Comparison of ENCODE assay signal across 20 cellular contexts in genomic region chr6:156961282-156961892, GRCh38.
DNase-seq lines count a peak whose midpoint lies in the region; ATAC-seq, FAIRE-seq and TF ChIP-seq lines count a peak whose summit lies in the region.
"Had no signal": no experiment of that assay in that cellular context is flagged by ENCODE, and none has a peak within 500 bp of the region (broad histone marks: within the 10 kb centered on the region; RNA-seq: fewer than 3 reads in every experiment).

No MANE protein-coding gene starts in this region.

- H3K4me3 Mint-ChIP-seq in T-helper 17 cell: no peak overlapping the region
- H3K4me3 Mint-ChIP-seq: CD4-positive, alpha-beta memory T cell had no signal

- POLR2A ChIA-PET in HepG2 (lab: Yijun Ruan, JAX): no interaction called here
- POLR2A ChIA-PET in H1 (lab: Charles Lee; ENCODE audit: partially characterized antibody): interaction anchor here (0.7 kb wide), 1 partner anchor 27 kb away, joined by 4 read pairs; no protein-coding TSS in a partner anchor

- WGBS in HepG2 (ENCODE audit: low lambda C conversion rate): 97% methylated on average over 17 of the region's 17 CpGs
- WGBS in right lobe of liver (ENCODE audit: insufficient coverage, low coverage, low lambda C conversion rate, missing lambda C conversion rate): 86% methylated on average over 10 of the region's 17 CpGs
- 94% methylated on average over 17 of the region's 17 CpGs; no CpG with 5 or more reads in 1 of the 2 experiments for WGBS in H1 (ENCODE audit: extremely low coverage in 1 of 2, insufficient coverage in 1 of 2, insufficient read length in 1 of 2, insufficient replicate concordance in 2 of 2, low coverage in 1 of 2, low lambda C conversion rate in 2 of 2, missing lambda C conversion rate in 1 of 2), 2 experiments
- WGBS in trophoblast cell (ENCODE audit: extremely low coverage, insufficient coverage, insufficient read length): no CpG with 5 or more reads among the region's 17 CpGs

- H2BK12ac ChIP-seq in H1 (ENCODE audit: low read depth, low read length): no peak overlapping the region
- H2BK12ac ChIP-seq in trophoblast cell (ENCODE audit: low read length): no peak overlapping the region

- H3K4me1 Mint-ChIP-seq in T-helper 17 cell: peaks cover 40% of the 10 kb centered on the region

- no peaks in the 10 kb centered on the region for H3K23me2 ChIP-seq in H1 (ENCODE audit: low read depth, low read length)

- intact Hi-C loops in HepG2 (cut with micrococcal nuclease; ENCODE audit: unreplicated experiment): no loop called here
- intact Hi-C loops in right lobe of liver (cut with DNase I): no loop called here

- H3K18ac ChIP-seq in H1 (ENCODE audit: extremely low read depth, low read length) (no peak overlapping the region; the same call in 1 of the 2 replicates), trophoblast cell (ENCODE audit: low read length) (no peak overlapping the region)

- H4K8ac ChIP-seq in H1 (ENCODE audit: extremely low read depth, insufficient read depth, low read length): no peak overlapping the region
- H4K8ac ChIP-seq in trophoblast cell (ENCODE audit: low read depth, low read length): no peak overlapping the region

- no peak overlapping the region for H2BK20ac ChIP-seq in H1 (ENCODE audit: low read length)

- no peak overlapping the region for H3K56ac ChIP-seq in H1 (replicated peaks; ENCODE audit: insufficient read length, low read depth, low read length)

- no peak overlapping the region for H3K14ac ChIP-seq in H1 (ENCODE audit: insufficient read length)
- H3K14ac ChIP-seq in trophoblast cell (ENCODE audit: low read length): no peak overlapping the region

- H3K4me3 ChIP-seq in HepG2 (replicated peaks in 1 of 3; ENCODE audit: insufficient read depth in 1 of 3, low read depth in 2 of 3, low read length in 3 of 3): no peak overlapping the region
- H3K4me3 ChIP-seq in right lobe of liver: no peak overlapping the region
- no peak overlapping the region for H3K4me3 ChIP-seq in H1 (ENCODE audit: extremely low read depth in 1 of 4, insufficient read depth in 2 of 4, low read depth in 3 of 4, low read length in 4 of 4)
- no peak overlapping the region for H3K4me3 ChIP-seq in trophoblast cell (ENCODE audit: low read depth, low read length)
- H3K4me3 ChIP-seq: A549 had no signal

- TF ChIP-seq POLR2A in HepG2 (IDR thresholded peaks at IDR 0.05; ENCODE audit: insufficient read depth in 1 of 2, low read depth in 2 of 2, low read length in 2 of 2): no peak
- no peak for TF ChIP-seq POLR2A in right lobe of liver (IDR thresholded peaks at IDR 0.05)
- TF ChIP-seq POLR2A in H1 (IDR thresholded peaks at IDR 0.05; ENCODE audit: control extremely low read depth in 1 of 2, low read depth in 2 of 2, low read length in 2 of 2): no peak

- H3K36me3 ChIP-seq in HepG2 (replicated peaks in 1 of 2; ENCODE audit: control insufficient read depth in 1 of 2, insufficient read depth in 2 of 2, low read length in 2 of 2) (peaks cover 0 to 2% of the 10 kb centered on the region in 2 experiments; a peak in 3 of 5 replicates), right lobe of liver (no peaks in the 10 kb centered on the region), H1 (ENCODE audit: control insufficient read depth in 2 of 4, insufficient read depth in 4 of 4, low read length in 3 of 4) (no peaks in the 10 kb centered on the region), trophoblast cell (ENCODE audit: control insufficient read depth in 1 of 2, insufficient read depth in 2 of 2, low read length in 2 of 2) (no peaks in the 10 kb centered on the region)

- no peak overlapping the region for H2BK15ac ChIP-seq in H1 (ENCODE audit: low read length)

- H3K27ac ChIP-seq in HepG2 (ENCODE audit: extremely low read length, insufficient read depth, low read length) (no peak overlapping the region), right lobe of liver (no peak overlapping the region), H1 (ENCODE audit: low read depth, low read length) (no peak overlapping the region), trophoblast cell (ENCODE audit: low read depth, low read length) (no peak overlapping the region)
- H3K27ac ChIP-seq: A549 had no signal

- H3K27ac Mint-ChIP-seq in T-helper 17 cell: no peak overlapping the region

- TF ChIP-seq EP300 in HepG2 (IDR thresholded peaks at IDR 0.05; ENCODE audit: low read depth in 2 of 2, low read length in 2 of 2) (no peak), HepG2 (CRISPR knock-in tag; IDR thresholded peaks at IDR 0.05; ENCODE audit: borderline replicate concordance) (no peak), H1 (IDR thresholded peaks at IDR 0.05; ENCODE audit: borderline replicate concordance in 1 of 2, low read depth in 2 of 2, low read length in 2 of 2) (no peak)

- peaks cover 39% of the 10 kb centered on the region for H3K79me2 ChIP-seq in HepG2 (ENCODE audit: insufficient read depth, low read length)
- peaks cover 3 to 89% of the 10 kb centered on the region in 2 experiments; a peak in 3 of 4 replicates for H3K79me2 ChIP-seq in H1 (ENCODE audit: control insufficient read depth in 1 of 2, insufficient read depth in 2 of 2, low read length in 2 of 2)
- peaks cover 5% of the 10 kb centered on the region for H3K79me2 ChIP-seq in trophoblast cell (ENCODE audit: control insufficient read depth, insufficient read depth, low read length, poor library complexity)

- H3K23ac ChIP-seq in H1 (ENCODE audit: insufficient read length) (no peak overlapping the region), trophoblast cell (ENCODE audit: low read length) (peak overlapping the region; percentile 17)

- H4K20me1 ChIP-seq in HepG2 (ENCODE audit: insufficient read depth, low read length) (peaks cover 5% of the 10 kb centered on the region; the same call in 1 of the 2 replicates), H1 (replicated peaks in 1 of 2; ENCODE audit: control insufficient read depth in 1 of 2, insufficient read depth in 2 of 2, low read length in 2 of 2) (no peaks in the 10 kb centered on the region)

- TF ChIP-seq RAD21 in HepG2 (CRISPR knock-in tag; IDR thresholded peaks at IDR 0.05): no peak
- no peak for TF ChIP-seq RAD21 in H1 (IDR thresholded peaks at IDR 0.05 in 1 of 2, conservative IDR thresholded peaks at IDR 0.05 in 1 of 2; ENCODE audit: low read depth in 2 of 2, low read length in 2 of 2)

- H4K12ac ChIP-seq in trophoblast cell (ENCODE audit: low read depth, low read length): no peak overlapping the region

- in situ Hi-C loops in HepG2 (cut with HindIII; ENCODE audit: extremely low pct_ligation_motif_present, low pct_unique_long_range_greater_than_20kb) (no loop called here), ACHN (cut with HindIII; ENCODE audit: low pct_ligation_motif_present, low pct_unique_long_range_greater_than_20kb, low sequenced_read_pairs) (no loop called here)

- H3K36me3 Mint-ChIP-seq in T-helper 17 cell (ENCODE audit: low read depth): no peaks in the 10 kb centered on the region

- H3K9ac ChIP-seq in HepG2 (ENCODE audit: insufficient read depth, low read depth, low read length): no peak overlapping the region
- H3K9ac ChIP-seq in H1 (replicated peaks in 1 of 4; ENCODE audit: extremely low read depth in 1 of 4, low read depth in 3 of 4, low read length in 3 of 4): no peak overlapping the region
- no peak overlapping the region for H3K9ac ChIP-seq in trophoblast cell (ENCODE audit: low read length)

- BruUV-seq in HepG2 (replicated peaks; lab: Mats Ljungman, UMichigan): no TSS peak

- no peak overlapping the region for H3K4me2 ChIP-seq in HepG2 (ENCODE audit: low read depth, low read length)
- H3K4me2 ChIP-seq in H1 (ENCODE audit: insufficient read depth in 1 of 2, low read depth in 2 of 2, low read length in 2 of 2): no peak overlapping the region
- no peak overlapping the region for H3K4me2 ChIP-seq in trophoblast cell (ENCODE audit: low read length)
- H3K4me2 ChIP-seq: A549 had no signal

- H2BK5ac ChIP-seq in H1 (ENCODE audit: low read depth, low read length): no peak overlapping the region
- no peak overlapping the region for H2BK5ac ChIP-seq in trophoblast cell (ENCODE audit: low read depth, low read length, poor library complexity)

- H3K9me3 ChIP-seq in HepG2 (ENCODE audit: low read length) (no peaks in the 10 kb centered on the region), right lobe of liver (no peaks in the 10 kb centered on the region), H1 (ENCODE audit: insufficient read depth in 2 of 2, low read depth in 1 of 2, low read length in 1 of 2) (no peaks in the 10 kb centered on the region), trophoblast cell (ENCODE audit: insufficient read depth, low read depth, low read length) (no peaks in the 10 kb centered on the region), T-helper 17 cell (ENCODE audit: control insufficient read depth, low read length, poor library complexity, severe bottlenecking) (no peaks in the 10 kb centered on the region)
- H3K9me3 ChIP-seq: A549, Caco-2 had no signal

- ATAC-seq in HepG2 (peak; percentile 31; the same call in 1 of the 3 replicates), right lobe of liver (no peak), T-helper 17 cell (no peak)
- ATAC-seq: A549 had no signal

- no peak for FAIRE-seq in HepG2 (lab: Jason Lieb, UNC)
- no peak for FAIRE-seq in H1 (lab: Jason Lieb, UNC)
- FAIRE-seq: A549, G401.6, GM19239 had no signal

- H3K4ac ChIP-seq in H1 (replicated peaks; ENCODE audit: insufficient read length, low read depth, low read length) (peak overlapping the region; percentile 21), trophoblast cell (ENCODE audit: low read depth, low read length) (peak overlapping the region; percentile 2)

- H3K4me1 ChIP-seq in HepG2 (ENCODE audit: insufficient read depth, low read length) (peaks cover 18% of the 10 kb centered on the region), right lobe of liver (peaks cover 0 to 35% (median 9%) of the 10 kb centered on the region in 4 donors), H1 (replicated peaks in 1 of 4; ENCODE audit: control insufficient read depth in 3 of 4, insufficient read depth in 4 of 4, low read length in 3 of 4) (peaks cover 2 to 11% (median 7%) of the 10 kb centered on the region in 4 experiments), trophoblast cell (ENCODE audit: control insufficient read depth in 1 of 2, insufficient read depth in 2 of 2, low read length in 2 of 2) (no peaks in the 10 kb centered on the region)
- H3K4me1 ChIP-seq: Caco-2 had no signal

- H4K91ac ChIP-seq in H1 (replicated peaks; ENCODE audit: insufficient read length, low read length): no peak overlapping the region
- no peak overlapping the region for H4K91ac ChIP-seq in trophoblast cell (ENCODE audit: low read depth, low read length)

- no peak overlapping the region for H2AK5ac ChIP-seq in H1 (ENCODE audit: low read depth, low read length)
- no peak overlapping the region for H2AK5ac ChIP-seq in trophoblast cell (ENCODE audit: low read length)

- peaks cover 14% of the 10 kb centered on the region; the same call in 1 of the 2 replicates for H3K79me1 ChIP-seq in H1 (ENCODE audit: low read depth, low read length)
- no peaks in the 10 kb centered on the region for H3K79me1 ChIP-seq in trophoblast cell (ENCODE audit: low read length)

- H2AFZ ChIP-seq in HepG2 (ENCODE audit: low read length): no peak overlapping the region
- H2AFZ ChIP-seq in H1 (ENCODE audit: low read length): no peak overlapping the region
- no peak overlapping the region for H2AFZ ChIP-seq in trophoblast cell (ENCODE audit: insufficient read depth, low read length, poor library complexity)

- no peak overlapping the region for H4K5ac ChIP-seq in H1 (ENCODE audit: insufficient read length, low read depth, low read length)

- no peaks in the 10 kb centered on the region for H3K27me3 ChIP-seq in HepG2 (ENCODE audit: control insufficient read depth in 1 of 2, insufficient read depth in 2 of 2, low read length in 2 of 2)
- no peaks in the 10 kb centered on the region for H3K27me3 ChIP-seq in right lobe of liver
- no peaks in the 10 kb centered on the region for H3K27me3 ChIP-seq in H1 (replicated peaks in 1 of 4; ENCODE audit: control insufficient read depth in 3 of 4, extremely low read depth in 1 of 4, insufficient read depth in 3 of 4, low read length in 3 of 4)
- no peaks in the 10 kb centered on the region for H3K27me3 ChIP-seq in trophoblast cell (ENCODE audit: insufficient read depth, low read length)

- CTCF ChIA-PET in HepG2 (lab: Yijun Ruan, JAX; ENCODE audit: low intra/inter-chr PET ratio, low total read pairs) (no interaction called here), H1 (lab: Charles Lee; ENCODE audit: partially characterized antibody) (interaction anchor here (1.1 to 1.4 kb wide), 2 partner anchors 9 to 73 kb away, joined by 3 to 5 read pairs; no protein-coding TSS in a partner anchor)

- no peak for TF ChIP-seq CTCF in HepG2 (CRISPR knock-in tag; IDR thresholded peaks at IDR 0.05)
- TF ChIP-seq CTCF in right lobe of liver (IDR thresholded peaks at IDR 0.05): no peak
- no peak for TF ChIP-seq CTCF in H1 (IDR thresholded peaks at IDR 0.05; ENCODE audit: control extremely low read depth in 1 of 3, insufficient read depth in 1 of 3, low read depth in 1 of 3, low read length in 3 of 3)

- no peak overlapping the region for H2BK120ac ChIP-seq in H1 (replicated peaks; ENCODE audit: low read depth, low read length)
- H2BK120ac ChIP-seq in trophoblast cell (ENCODE audit: insufficient read depth, low read length, poor library complexity): no peak overlapping the region

- DNase-seq in HepG2 (ENCODE audit: low spot score) (no peak), right lobe of liver (no peak), NCI-H69 (lab: John Stamatoyannopoulos, UW) (peak; percentile 51), H1 (ENCODE audit: low read depth in 1 of 2, low spot score in 2 of 2) (no peak), trophoblast cell (no peak), NCI-H774 (lab: John Stamatoyannopoulos, UW) (no peak), ACHN (no peak), T-helper 17 cell (no peak)
- DNase-seq: 8988T; C1 segment of cervical spinal cord; Caco-2; CD4-positive, alpha-beta memory T cell; DMS153; DND-41; GOT3; H7; HCEC 1CT had no signal

- H3K27me3 Mint-ChIP-seq in T-helper 17 cell: no peaks in the 10 kb centered on the region
- H3K27me3 Mint-ChIP-seq: CD4-positive, alpha-beta memory T cell had no signal
